In the genomic region with DNA sequence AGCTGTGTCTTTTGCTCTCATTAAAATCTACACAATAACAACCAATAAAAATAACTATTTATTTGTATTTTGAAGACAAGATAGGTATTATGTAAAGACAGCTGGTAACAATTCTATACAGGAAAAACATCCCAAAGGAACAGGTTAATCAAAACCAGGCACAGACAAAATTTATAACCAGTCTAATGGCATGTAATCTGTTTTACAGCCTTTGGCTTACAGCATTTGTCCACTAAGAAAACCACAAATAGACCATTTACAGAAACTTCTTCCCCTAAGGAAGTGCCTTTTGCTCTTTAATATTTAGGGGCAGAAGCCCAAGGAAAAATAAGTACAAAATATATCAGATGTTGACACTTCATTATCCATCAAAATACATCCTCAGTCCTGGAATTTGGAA, we compare ENCODE assay signal across 20 cellular contexts.
DNase-seq lines count a peak whose midpoint lies in the region; ATAC-seq and TF ChIP-seq lines count a peak whose summit lies in the region.
"Had no signal": no experiment of that assay in that cellular context is flagged by ENCODE, and none has a peak within 500 bp of the region (broad histone marks: within the 10 kb centered on the region; RNA-seq: fewer than 3 reads in every experiment).

No MANE protein-coding gene starts in this region.

- DNase-seq in NOMO-1 treated with DMSO at 0.1 percent for 48 hours (lab: John Stamatoyannopoulos, UW; ENCODE audit: unreplicated experiment) (peak; percentile 9), NOMO-1 treated with dmso at 0.1 percent for 144 hours (lab: John Stamatoyannopoulos, UW; ENCODE audit: unreplicated experiment) (no peak), SK-N-SH (no peak), hepatocyte (ENCODE audit: low spot score) (no peak), psoas muscle (no peak), iPS-NIHi11 (ENCODE audit: low spot score) (no peak), kidney glomerular epithelial cell (lab: John Stamatoyannopoulos, UW) (no peak), NCI-H526 (lab: John Stamatoyannopoulos, UW) (no peak)
- DNase-seq: CD8-positive, alpha-beta memory T cell; DMS79 treated with DMSO at 0.1 percent for 48 hours; GOT3; NCI-H1092; NCI-H2227 treated with DMSO at 0.1 percent for 48 hours; NCI-H524; RPMI8226; SJCRH30 had no signal

- H4K20me1 ChIP-seq in SK-N-SH (ENCODE audit: insufficient read depth): peaks cover 33% of the 10 kb centered on the region; the same call in 1 of the 2 replicates
- no peaks in the 10 kb centered on the region for H4K20me1 ChIP-seq in hepatocyte (ENCODE audit: insufficient read depth, poor library complexity, severe bottlenecking)
- H4K20me1 ChIP-seq: BLaER1 had no signal

- H3K4me3 ChIP-seq in SK-N-SH (ENCODE audit: low read depth in 2 of 2, low read length in 1 of 2) (no peak overlapping the region), hepatocyte (no peak overlapping the region), psoas muscle (no peak overlapping the region)
- H3K4me3 ChIP-seq: BLaER1, GM12878, SJCRH30 had no signal

- CTCF ChIA-PET in SK-N-SH (lab: Yijun Ruan, JAX): interaction anchor here (0.6 to 2.3 kb wide), 4 partner anchors 10 to 57 kb away, joined by 3 to 11 read pairs (median 4); no protein-coding TSS in a partner anchor

- peak overlapping the region; percentile 53 to 73; a peak in 3 of 4 replicates for H3K27ac ChIP-seq in SK-N-SH (ENCODE audit: low read depth in 2 of 2, low read length in 1 of 2)
- no peak overlapping the region for H3K27ac ChIP-seq in hepatocyte
- peak overlapping the region; percentile 60 for H3K27ac ChIP-seq in psoas muscle
- H3K27ac ChIP-seq: 22Rv1, BLaER1, KMS-11, SJCRH30 had no signal

- no peaks in the 10 kb centered on the region for H3K9me3 ChIP-seq in SK-N-SH
- no peaks in the 10 kb centered on the region for H3K9me3 ChIP-seq in hepatocyte (ENCODE audit: low read depth)
- no peaks in the 10 kb centered on the region for H3K9me3 ChIP-seq in psoas muscle
- H3K9me3 ChIP-seq: BLaER1, SJCRH30 had no signal

- no peaks in the 10 kb centered on the region for H3K27me3 ChIP-seq in SK-N-SH (ENCODE audit: insufficient read depth)
- no peaks in the 10 kb centered on the region for H3K27me3 ChIP-seq in hepatocyte
- no peaks in the 10 kb centered on the region for H3K27me3 ChIP-seq in psoas muscle (ENCODE audit: insufficient read depth in 3 of 3, low read length in 2 of 3)
- H3K27me3 ChIP-seq: BLaER1, SJCRH30 had no signal

- peaks cover 2% of the 10 kb centered on the region for H3F3A ChIP-seq in SK-N-SH (replicated peaks; ENCODE audit: insufficient read depth)

- ATAC-seq in psoas muscle: no peak

- TF ChIP-seq CTCF in SK-N-SH (IDR thresholded peaks at IDR 0.05) (no peak), hepatocyte (IDR thresholded peaks at IDR 0.05; ENCODE audit: poor library complexity) (no peak), psoas muscle (IDR thresholded peaks at IDR 0.05) (no peak)

- POLR2A ChIA-PET in SK-N-SH (lab: Yijun Ruan, JAX): no interaction called here

- no peak for TF ChIP-seq RAD21 in SK-N-SH (IDR thresholded peaks at IDR 0.05; ENCODE audit: low read length)

- H3K4me2 ChIP-seq in SK-N-SH (peak overlapping the region; percentile 39; the same call in 1 of the 2 replicates), hepatocyte (peak overlapping the region; percentile 11)
- H3K4me2 ChIP-seq: BLaER1, KMS-11 had no signal

- no peaks in the 10 kb centered on the region for H3K9me2 ChIP-seq in SK-N-SH
- no peaks in the 10 kb centered on the region for H3K9me2 ChIP-seq in hepatocyte (replicated peaks; ENCODE audit: insufficient read depth)

- H2AFZ ChIP-seq in SK-N-SH (ENCODE audit: low read depth) (no peak overlapping the region), hepatocyte (no peak overlapping the region)

- H3K79me2 ChIP-seq in SK-N-SH (ENCODE audit: insufficient read depth) (peaks cover 15% of the 10 kb centered on the region), hepatocyte (peaks cover 3% of the 10 kb centered on the region)

- intact Hi-C loops in psoas muscle (cut with DNase I): no loop called here

- peak; percentile 53 to 58; a peak in 3 of 4 replicates for TF ChIP-seq EP300 in SK-N-SH (IDR thresholded peaks at IDR 0.05; ENCODE audit: borderline replicate concordance in 1 of 2, low read depth in 1 of 2, low read length in 1 of 2)

- peaks cover 0 to 30% of the 10 kb centered on the region in 2 experiments for H3K36me3 ChIP-seq in SK-N-SH (replicated peaks in 1 of 2; ENCODE audit: control insufficient read depth in 1 of 2, insufficient read depth in 2 of 2, low read length in 1 of 2)
- H3K36me3 ChIP-seq in hepatocyte (replicated peaks; ENCODE audit: insufficient read depth, low read depth): no peaks in the 10 kb centered on the region
- peaks cover 0 to 58% of the 10 kb centered on the region in 2 donors for H3K36me3 ChIP-seq in psoas muscle (ENCODE audit: insufficient read depth in 1 of 2, low read depth in 1 of 2)
- H3K36me3 ChIP-seq: BLaER1 had no signal

- peaks cover 7 to 16% of the 10 kb centered on the region in 2 experiments for H3K4me1 ChIP-seq in SK-N-SH (ENCODE audit: control insufficient read depth in 1 of 2, insufficient read depth in 2 of 2, low read depth in 1 of 2, low read length in 1 of 2)
- peaks cover 3% of the 10 kb centered on the region for H3K4me1 ChIP-seq in hepatocyte (ENCODE audit: insufficient read depth)
- H3K4me1 ChIP-seq in psoas muscle: peaks cover 43% of the 10 kb centered on the region
- H3K4me1 ChIP-seq: BLaER1, SJCRH30 had no signal

- no peak overlapping the region for H3K9ac ChIP-seq in SK-N-SH
- H3K9ac ChIP-seq: BLaER1, KMS-11 had no signal

TF ChIP-seq in SK-N-SH, 30 proteins besides CTCF, POLR2A, EP300 and RAD21 (continues in another document):
- TF ChIP-seq, protein P1, sequence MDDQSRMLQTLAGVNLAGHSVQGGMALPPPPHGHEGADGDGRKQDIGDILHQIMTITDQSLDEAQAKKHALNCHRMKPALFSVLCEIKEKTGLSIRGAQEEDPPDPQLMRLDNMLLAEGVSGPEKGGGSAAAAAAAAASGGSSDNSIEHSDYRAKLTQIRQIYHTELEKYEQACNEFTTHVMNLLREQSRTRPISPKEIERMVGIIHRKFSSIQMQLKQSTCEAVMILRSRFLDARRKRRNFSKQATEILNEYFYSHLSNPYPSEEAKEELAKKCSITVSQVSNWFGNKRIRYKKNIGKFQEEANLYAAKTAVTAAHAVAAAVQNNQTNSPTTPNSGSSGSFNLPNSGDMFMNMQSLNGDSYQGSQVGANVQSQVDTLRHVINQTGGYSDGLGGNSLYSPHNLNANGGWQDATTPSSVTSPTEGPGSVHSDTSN (IDR thresholded peaks at IDR 0.05): peak; percentile 71
- no peak for TF ChIP-seq YY1 (IDR thresholded peaks at IDR 0.05; ENCODE audit: low read depth)
- TF ChIP-seq CHD2 (IDR thresholded peaks at IDR 0.05; ENCODE audit: low read length, partially characterized antibody): no peak
- 0 out of 2 replicates have a peak, but pooled peaks have one; percentile 24 for TF ChIP-seq SIN3A (IDR thresholded peaks at IDR 0.05; ENCODE audit: borderline replicate concordance, low read depth, low read length)
- TF ChIP-seq, protein P2, sequence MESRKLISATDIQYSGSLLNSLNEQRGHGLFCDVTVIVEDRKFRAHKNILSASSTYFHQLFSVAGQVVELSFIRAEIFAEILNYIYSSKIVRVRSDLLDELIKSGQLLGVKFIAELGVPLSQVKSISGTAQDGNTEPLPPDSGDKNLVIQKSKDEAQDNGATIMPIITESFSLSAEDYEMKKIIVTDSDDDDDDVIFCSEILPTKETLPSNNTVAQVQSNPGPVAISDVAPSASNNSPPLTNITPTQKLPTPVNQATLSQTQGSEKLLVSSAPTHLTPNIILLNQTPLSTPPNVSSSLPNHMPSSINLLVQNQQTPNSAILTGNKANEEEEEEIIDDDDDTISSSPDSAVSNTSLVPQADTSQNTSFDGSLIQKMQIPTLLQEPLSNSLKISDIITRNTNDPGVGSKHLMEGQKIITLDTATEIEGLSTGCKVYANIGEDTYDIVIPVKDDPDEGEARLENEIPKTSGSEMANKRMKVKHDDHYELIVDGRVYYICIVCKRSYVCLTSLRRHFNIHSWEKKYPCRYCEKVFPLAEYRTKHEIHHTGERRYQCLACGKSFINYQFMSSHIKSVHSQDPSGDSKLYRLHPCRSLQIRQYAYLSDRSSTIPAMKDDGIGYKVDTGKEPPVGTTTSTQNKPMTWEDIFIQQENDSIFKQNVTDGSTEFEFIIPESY (IDR thresholded peaks at IDR 0.05; ENCODE audit: borderline replicate concordance, low read depth): no peak
- TF ChIP-seq, protein P3, sequence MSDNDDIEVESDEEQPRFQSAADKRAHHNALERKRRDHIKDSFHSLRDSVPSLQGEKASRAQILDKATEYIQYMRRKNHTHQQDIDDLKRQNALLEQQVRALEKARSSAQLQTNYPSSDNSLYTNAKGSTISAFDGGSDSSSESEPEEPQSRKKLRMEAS (IDR thresholded peaks at IDR 0.05; ENCODE audit: low read depth): no peak
- TF ChIP-seq, protein P4, sequence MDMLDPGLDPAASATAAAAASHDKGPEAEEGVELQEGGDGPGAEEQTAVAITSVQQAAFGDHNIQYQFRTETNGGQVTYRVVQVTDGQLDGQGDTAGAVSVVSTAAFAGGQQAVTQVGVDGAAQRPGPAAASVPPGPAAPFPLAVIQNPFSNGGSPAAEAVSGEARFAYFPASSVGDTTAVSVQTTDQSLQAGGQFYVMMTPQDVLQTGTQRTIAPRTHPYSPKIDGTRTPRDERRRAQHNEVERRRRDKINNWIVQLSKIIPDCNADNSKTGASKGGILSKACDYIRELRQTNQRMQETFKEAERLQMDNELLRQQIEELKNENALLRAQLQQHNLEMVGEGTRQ (IDR thresholded peaks at IDR 0.05; ENCODE audit: borderline replicate concordance, low read depth, low read length): no peak
- TF ChIP-seq POLR2AphosphoS5 (IDR thresholded peaks at IDR 0.05; ENCODE audit: low read depth, low read length): peak; percentile 55; the same call in 1 of the 2 replicates
- TF ChIP-seq TCF12 (IDR thresholded peaks at IDR 0.05): peak; percentile 92
- no peak for TF ChIP-seq RCOR1 (IDR thresholded peaks at IDR 0.05; ENCODE audit: low read length)
- TF ChIP-seq MXI1 (IDR thresholded peaks at IDR 0.05; ENCODE audit: low read depth, low read length): no peak
- TF ChIP-seq, protein P5, sequence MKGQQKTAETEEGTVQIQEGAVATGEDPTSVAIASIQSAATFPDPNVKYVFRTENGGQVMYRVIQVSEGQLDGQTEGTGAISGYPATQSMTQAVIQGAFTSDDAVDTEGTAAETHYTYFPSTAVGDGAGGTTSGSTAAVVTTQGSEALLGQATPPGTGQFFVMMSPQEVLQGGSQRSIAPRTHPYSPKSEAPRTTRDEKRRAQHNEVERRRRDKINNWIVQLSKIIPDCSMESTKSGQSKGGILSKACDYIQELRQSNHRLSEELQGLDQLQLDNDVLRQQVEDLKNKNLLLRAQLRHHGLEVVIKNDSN (IDR thresholded peaks at IDR 0.05; ENCODE audit: borderline replicate concordance, low read depth): no peak
- TF ChIP-seq NFIC (IDR thresholded peaks at IDR 0.05; ENCODE audit: borderline replicate concordance): peak; percentile 49; the same call in 1 of the 2 replicates
- TF ChIP-seq SMC3 (IDR thresholded peaks at IDR 0.05; ENCODE audit: low read depth, low read length): no peak
- no peak for TF ChIP-seq ELF1 (IDR thresholded peaks at IDR 0.05)
- peak; percentile 17; the same call in 1 of the 2 replicates for TF ChIP-seq JUND (IDR thresholded peaks at IDR 0.05)
